Comparison of ENCODE assay signal across 20 cellular contexts in the genomic region with DNA sequence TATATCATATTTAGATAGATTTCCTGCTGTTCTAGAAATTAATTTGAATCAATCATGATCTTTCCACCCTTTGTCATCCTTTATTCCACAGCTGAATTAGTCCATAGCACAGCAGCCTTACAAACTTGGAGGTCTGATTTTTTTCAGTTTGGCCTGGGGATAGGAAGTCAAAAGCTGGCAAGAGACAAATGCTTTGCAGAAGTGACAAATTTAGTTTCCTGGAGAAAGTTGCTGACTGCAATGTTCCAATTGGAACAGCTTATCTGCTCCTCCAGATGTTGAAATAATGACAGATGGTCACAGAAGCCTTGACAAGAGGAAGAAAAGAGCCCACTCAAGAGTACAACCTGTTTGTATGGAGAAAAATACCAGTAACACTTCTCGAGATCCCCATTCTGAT.
"Had no signal": no experiment of that assay in that cellular context is flagged by ENCODE, and none has a peak within 500 bp of the region (broad histone marks: within the 10 kb centered on the region; RNA-seq: fewer than 3 reads in every experiment).

No MANE protein-coding gene starts in this region.

- H3K27ac ChIP-seq: cardiac muscle cell, pancreas, tibial nerve, vagina had no signal

- H3K27ac Mint-ChIP-seq: activated CD4-positive, alpha-beta memory T cell treated with anti-CD3 and anti-CD28 coated beads, Interleukin-2, amount 10 ng/mL, durations not matched to agents 7 days and 5 days; immature natural killer cell; naive thymus-derived CD4-positive, alpha-beta T cell; stimulated activated memory B cell treated with anti-CD40 and anti-IgM and Interleukin-4, amounts not matched to agents 10 μg/mL and 1 μg/mL and 100 μg/mL, for 72 hours; WTC11 had no signal

- H3K9me3 ChIP-seq: pancreas, tibial nerve, vagina had no signal

- H3K4me3 ChIP-seq: cardiac muscle cell, pancreas, tibial nerve, vagina had no signal

- H3K27me3 Mint-ChIP-seq: activated CD4-positive, alpha-beta memory T cell treated with anti-CD3 and anti-CD28 coated beads, Interleukin-2, amount 10 ng/mL, durations not matched to agents 7 days and 5 days; naive thymus-derived CD4-positive, alpha-beta T cell; stimulated activated memory B cell treated with anti-CD40 and anti-IgM and Interleukin-4, amounts not matched to agents 10 μg/mL and 1 μg/mL and 100 μg/mL, for 72 hours had no signal

- H3K4me1 Mint-ChIP-seq: activated CD4-positive, alpha-beta memory T cell treated with anti-CD3 and anti-CD28 coated beads, Interleukin-2, amount 10 ng/mL, durations not matched to agents 7 days and 5 days; immature natural killer cell; naive thymus-derived CD4-positive, alpha-beta T cell; stimulated activated memory B cell treated with anti-CD40 and anti-IgM and Interleukin-4, amounts not matched to agents 10 μg/mL and 1 μg/mL and 100 μg/mL, for 72 hours had no signal

- H3K4me1 ChIP-seq: tibial nerve, vagina had no signal

- DNase-seq: activated CD4-positive, alpha-beta memory T cell treated with anti-CD3 and anti-CD28 coated beads, Interleukin-2, amount 10 ng/mL, durations not matched to agents 7 days and 5 days; activated CD4-positive, alpha-beta T cell treated with anti-CD3 and anti-CD28 coated beads for 4 hours; activated effector memory CD4-positive, alpha-beta T cell treated with Interleukin-2 at 50 U/mL for 16 hours; activated naive CD4-positive, alpha-beta T cell treated with anti-CD3 and anti-CD28 coated beads, Interleukin-2, amount 50 U/mL, for 16 hours; activated T-cell treated with anti-CD3 and anti-CD28 coated beads, Interleukin-2, amount 50 U/mL, for 4 hours; effector CD4-positive, alpha-beta T cell; foreskin fibroblast; glutamatergic neuron; immature natural killer cell; mammary epithelial cell; naive thymus-derived CD4-positive, alpha-beta T cell; pancreas; stimulated activated CD4-positive, alpha-beta T cell treated with anti-CD3 and anti-CD28 coated beads, Interleukin-2, amount 100 ng/mL, for 48 hours; T-helper 1 cell; T1000 had no signal

- H3K4me3 Mint-ChIP-seq: activated CD4-positive, alpha-beta memory T cell treated with anti-CD3 and anti-CD28 coated beads, Interleukin-2, amount 10 ng/mL, durations not matched to agents 7 days and 5 days; activated T-cell treated with anti-CD3 and anti-CD28 coated beads, Interleukin-2, amount 50 U/mL, for 4 hours; immature natural killer cell; naive thymus-derived CD4-positive, alpha-beta T cell; stimulated activated memory B cell treated with anti-CD40 and anti-IgM and Interleukin-4, amounts not matched to agents 10 μg/mL and 1 μg/mL and 100 μg/mL, for 72 hours; WTC11 had no signal

- H3K36me3 Mint-ChIP-seq: immature natural killer cell; naive thymus-derived CD4-positive, alpha-beta T cell; stimulated activated memory B cell treated with anti-CD40 and anti-IgM and Interleukin-4, amounts not matched to agents 10 μg/mL and 1 μg/mL and 100 μg/mL, for 72 hours; WTC11 had no signal

- ATAC-seq: activated T-cell treated with anti-CD3 and anti-CD28 coated beads, Interleukin-2, amount 50 U/mL, for 4 hours; naive thymus-derived CD4-positive, alpha-beta T cell; pancreas; stimulated activated memory B cell treated with anti-CD40 and anti-IgM and Interleukin-4, amounts not matched to agents 10 μg/mL and 1 μg/mL and 100 μg/mL, for 72 hours; WTC11 had no signal

- H3K9me3 Mint-ChIP-seq: WTC11 had no signal

- H3K27me3 ChIP-seq: cardiac muscle cell, tibial nerve, vagina had no signal

- H3K36me3 ChIP-seq: cardiac muscle cell, pancreas, tibial nerve, vagina had no signal
